Comparison of ENCODE assay signal across 8 cellular contexts in genomic region chr11:43879789-43880639, GRCh38. TPM values are rescaled to one million over a fixed set of nuclear protein-coding genes. Genes with fewer than 3 reads are reported as not detected.
A peak's percentile ranks its signal among the peaks of the same experiment; 100 is the strongest.
DNase-seq lines count a peak whose midpoint lies in the region; ATAC-seq, FAIRE-seq and TF ChIP-seq lines count a peak whose summit lies in the region.

No MANE protein-coding gene starts in this region.

- TF ChIP-seq CTCF in kidney (IDR thresholded peaks at IDR 0.05; ENCODE audit: borderline replicate concordance, extremely low read depth, insufficient read depth) (no peak), thoracic aorta (IDR thresholded peaks at IDR 0.05) (no peak), D721Med (IDR thresholded peaks at IDR 0.05; ENCODE audit: insufficient read depth, missing control alignments) (no peak)

- H3K27me3 ChIP-seq in thoracic aorta (replicated peaks; ENCODE audit: insufficient read depth): no peaks in the 10 kb centered on the region

- peak overlapping the region; percentile 90 for H3K4me3 Mint-ChIP-seq in activated CD4-positive, alpha-beta T cell treated with anti-CD3 and anti-CD28 coated beads for 36 hours
- peak overlapping the region; percentile 93 for H3K4me3 Mint-ChIP-seq in activated T-helper 1 cell treated with anti-CD3 and anti-CD28 coated beads, Interleukin-12 subunit alpha, Interleukin-12 subunit beta, Interleukin-2, Interleukin-4 antibody, amounts not matched to agents 30 ng/mL and 10 ng/mL and 1 ng/mL, durations not matched to agents 14 hours and 24 hours and 36 hours

- intact Hi-C loops in activated CD4-positive, alpha-beta T cell treated with anti-CD3 and anti-CD28 coated beads for 36 hours (cut with DNase I, micrococcal nuclease): loop anchor here (1.0 to 5.0 kb wide), 9 partner anchors 11 to 1475 kb away; partner anchors contain the start of genes ACCS (in 2 of the 2), HSD17B12 (in 2 of the 2) and API5 (in 1 of the 2)
- intact Hi-C loops in activated T-helper 1 cell treated with anti-CD3 and anti-CD28 coated beads, Interleukin-12 subunit alpha, Interleukin-12 subunit beta, Interleukin-2, Interleukin-4 antibody, amounts not matched to agents 30 ng/mL and 10 ng/mL and 1 ng/mL, durations not matched to agents 14 hours and 24 hours and 36 hours (cut with micrococcal nuclease): loop anchor here (1.0 to 5.0 kb wide), 4 partner anchors 11 to 236 kb away; partner anchors contain the start of genes ACCS and HSD17B12
- intact Hi-C loops in kidney (cut with DNase I): no loop called here

- H3K27ac Mint-ChIP-seq in activated CD4-positive, alpha-beta T cell treated with anti-CD3 and anti-CD28 coated beads for 36 hours: peak overlapping the region; percentile 84
- peak overlapping the region; percentile 62 for H3K27ac Mint-ChIP-seq in activated T-helper 1 cell treated with anti-CD3 and anti-CD28 coated beads, Interleukin-12 subunit alpha, Interleukin-12 subunit beta, Interleukin-2, Interleukin-4 antibody, amounts not matched to agents 30 ng/mL and 10 ng/mL and 1 ng/mL, durations not matched to agents 14 hours and 24 hours and 36 hours

- peak; percentile 9 for ATAC-seq in activated CD4-positive, alpha-beta T cell treated with anti-CD3 and anti-CD28 coated beads for 36 hours
- ATAC-seq in thoracic aorta (ENCODE audit: insufficient number of reproducible peaks, low FRiP score, low read depth): peak; percentile 20

- peak overlapping the region in 1 of 2 donors; percentile 64 for H3K9ac ChIP-seq in kidney (ENCODE audit: low read length in 2 of 2)

- peaks cover 23% of the 10 kb centered on the region for H3K4me1 Mint-ChIP-seq in activated CD4-positive, alpha-beta T cell treated with anti-CD3 and anti-CD28 coated beads for 36 hours
- peaks cover 20% of the 10 kb centered on the region for H3K4me1 Mint-ChIP-seq in activated T-helper 1 cell treated with anti-CD3 and anti-CD28 coated beads, Interleukin-12 subunit alpha, Interleukin-12 subunit beta, Interleukin-2, Interleukin-4 antibody, amounts not matched to agents 30 ng/mL and 10 ng/mL and 1 ng/mL, durations not matched to agents 14 hours and 24 hours and 36 hours (ENCODE audit: low read depth)

- H3K4me3 ChIP-seq in kidney (ENCODE audit: low read length in 2 of 2): peak overlapping the region; percentile 89 to 98
- peak overlapping the region; percentile 92 for H3K4me3 ChIP-seq in thoracic aorta

- DNase-seq in activated CD4-positive, alpha-beta T cell treated with anti-CD3 and anti-CD28 coated beads for 36 hours: no peak
- no peak for DNase-seq in activated CD4-positive, alpha-beta T cell treated with anti-CD3 and anti-CD28 coated beads, Interleukin-2, amount 50 U/mL, for 4 hours
- DNase-seq in activated T-helper 1 cell treated with anti-CD3 and anti-CD28 coated beads, Interleukin-12 subunit alpha, Interleukin-12 subunit beta, Interleukin-2, Interleukin-4 antibody, amounts not matched to agents 30 ng/mL and 10 ng/mL and 1 ng/mL, durations not matched to agents 14 hours and 24 hours and 36 hours (ENCODE audit: low spot score): no peak
- DNase-seq in kidney (no peak), thoracic aorta (ENCODE audit: low spot score) (no peak), inferior parietal cortex (ENCODE audit: extremely low spot score) (no peak), D721Med (ENCODE audit: insufficient read length, low spot score) (no peak)
- no peak for DNase-seq in central memory CD4-positive, alpha-beta T cell

- H3K9me3 Mint-ChIP-seq in activated CD4-positive, alpha-beta T cell treated with anti-CD3 and anti-CD28 coated beads for 36 hours (ENCODE audit: low read depth): no peaks in the 10 kb centered on the region
- peaks cover 7% of the 10 kb centered on the region for H3K9me3 Mint-ChIP-seq in activated T-helper 1 cell treated with anti-CD3 and anti-CD28 coated beads, Interleukin-12 subunit alpha, Interleukin-12 subunit beta, Interleukin-2, Interleukin-4 antibody, amounts not matched to agents 30 ng/mL and 10 ng/mL and 1 ng/mL, durations not matched to agents 14 hours and 24 hours and 36 hours

- H3K36me3 Mint-ChIP-seq in activated CD4-positive, alpha-beta T cell treated with anti-CD3 and anti-CD28 coated beads for 36 hours (ENCODE audit: low read depth): peaks cover 10% of the 10 kb centered on the region
- H3K36me3 Mint-ChIP-seq in activated T-helper 1 cell treated with anti-CD3 and anti-CD28 coated beads, Interleukin-12 subunit alpha, Interleukin-12 subunit beta, Interleukin-2, Interleukin-4 antibody, amounts not matched to agents 30 ng/mL and 10 ng/mL and 1 ng/mL, durations not matched to agents 14 hours and 24 hours and 36 hours (ENCODE audit: low read depth): peaks cover 19% of the 10 kb centered on the region

- FAIRE-seq in kidney (lab: Jason Lieb, UNC) (no peak), D721Med (lab: Jason Lieb, UNC) (no peak)

- peaks cover 15% of the 10 kb centered on the region for H3K27me3 Mint-ChIP-seq in activated CD4-positive, alpha-beta T cell treated with anti-CD3 and anti-CD28 coated beads for 36 hours
- H3K27me3 Mint-ChIP-seq in activated T-helper 1 cell treated with anti-CD3 and anti-CD28 coated beads, Interleukin-12 subunit alpha, Interleukin-12 subunit beta, Interleukin-2, Interleukin-4 antibody, amounts not matched to agents 30 ng/mL and 10 ng/mL and 1 ng/mL, durations not matched to agents 14 hours and 24 hours and 36 hours (ENCODE audit: insufficient read depth): peaks cover 16% of the 10 kb centered on the region

- H3K36me3 ChIP-seq in kidney (ENCODE audit: control insufficient read depth in 1 of 2, insufficient read depth in 2 of 2, low read length in 2 of 2) (peaks cover 4 to 15% of the 10 kb centered on the region in 2 donors), thoracic aorta (peaks cover 7% of the 10 kb centered on the region)

- POLR2A ChIA-PET in activated CD4-positive, alpha-beta T cell treated with anti-CD3 and anti-CD28 coated beads for 36 hours (lab: Charles Lee): interaction anchor here (0.6 kb wide), 1 partner anchor 569 kb away, joined by 3 read pairs; no protein-coding TSS in a partner anchor

- H3K9me3 ChIP-seq in kidney (ENCODE audit: control insufficient read depth in 1 of 2, low read length in 2 of 2): no peaks in the 10 kb centered on the region
- no peaks in the 10 kb centered on the region for H3K9me3 ChIP-seq in thoracic aorta

- H3K4me1 ChIP-seq in kidney (ENCODE audit: control insufficient read depth in 1 of 2, insufficient read depth in 1 of 2, low read depth in 1 of 2, low read length in 2 of 2) (peaks cover 15 to 16% of the 10 kb centered on the region in 2 donors), thoracic aorta (ENCODE audit: control insufficient read depth in 1 of 2, low read depth in 2 of 2) (peaks cover 8 to 18% of the 10 kb centered on the region in 2 donors)

- H3K27ac ChIP-seq in kidney (ENCODE audit: low read depth in 2 of 2, low read length in 2 of 2): no peak overlapping the region
- peak overlapping the region; percentile 56 to 61 for H3K27ac ChIP-seq in thoracic aorta

- CTCF ChIA-PET in activated CD4-positive, alpha-beta T cell treated with anti-CD3 and anti-CD28 coated beads for 36 hours (lab: Charles Lee): interaction anchor here (0.9 to 1.9 kb wide), 4 partner anchors 10 to 192 kb away, joined by 3 to 24 read pairs (median 5); no protein-coding TSS in a partner anchor

RNA-seq across cellular contexts. Expression of gene ALKBH3, which starts 0.6 kb away (rescaled TPM):
- 10 to 100 TPM; 41.9 to 42.3 TPM for total RNA-seq in activated CD4-positive, alpha-beta T cell treated with anti-CD3 and anti-CD28 coated beads for 36 hours
- 32.7 and 38.1 TPM in 2 replicates for total RNA-seq in activated T-helper 1 cell treated with anti-CD3 and anti-CD28 coated beads, Interleukin-12 subunit alpha, Interleukin-12 subunit beta, Interleukin-2, Interleukin-4 antibody, amounts not matched to agents 30 ng/mL and 10 ng/mL and 1 ng/mL, durations not matched to agents 14 hours and 24 hours and 36 hours
- total RNA-seq in kidney: 49.0 TPM
- polyA plus RNA-seq in kidney (ENCODE audit: insufficient read depth, low read depth, low replicate concordance): 23.8 TPM
- 10 to 100 TPM; 28.1 to 65.5 TPM for total RNA-seq in thoracic aorta

Comparison
In these comparisons a context has a peak if more than half of its experiments do, and no peak if none do; other contexts are left out.
1. H3K27ac ChIP-seq: peak in thoracic aorta (2 of 2); none in kidney (0 of 2).